Comparison of ENCODE assay signal across 1 cellular context in the genomic region with DNA sequence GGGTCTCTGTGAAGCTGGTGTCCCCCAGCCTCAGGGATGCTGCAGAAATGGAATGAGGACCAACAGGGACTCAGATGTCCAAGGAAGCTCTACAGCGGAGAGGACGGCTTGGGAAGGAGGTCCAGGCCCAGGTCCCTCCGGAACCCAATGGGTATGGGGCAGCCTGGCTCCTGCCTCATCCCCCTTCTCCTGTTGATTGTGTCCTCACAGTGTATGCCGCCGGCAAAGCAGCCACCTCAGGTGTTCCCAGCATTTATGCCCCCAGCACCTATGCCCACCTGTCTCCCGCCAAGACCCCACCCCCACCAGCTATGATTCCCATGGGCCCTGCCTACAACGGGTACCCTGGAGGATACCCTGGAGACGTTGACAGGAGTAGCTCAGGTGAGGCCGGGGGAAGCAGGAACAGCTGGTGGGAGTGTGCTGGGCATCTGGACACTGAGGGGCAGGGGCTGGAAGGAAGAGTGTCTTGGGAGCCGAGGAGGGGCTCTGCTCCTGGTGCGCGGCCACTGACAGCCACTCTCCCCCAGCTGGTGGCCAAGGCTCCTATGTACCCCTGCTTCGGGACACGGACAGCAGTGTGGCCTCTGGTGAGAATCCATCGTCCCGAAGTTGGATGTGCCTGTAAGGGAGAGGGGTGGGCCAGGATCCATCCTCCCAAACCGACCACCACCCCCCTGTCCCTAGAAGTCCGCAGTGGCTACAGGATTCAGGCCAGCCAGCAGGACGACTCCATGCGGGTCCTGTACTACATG.
A peak's percentile ranks its signal among the peaks of the same experiment; 100 is the strongest.
TF ChIP-seq lines count a peak whose summit lies in the region.

No MANE protein-coding gene starts in this region.

TF ChIP-seq in HEK293, 187 proteins besides CTCF, POLR2A, EP300 and RAD21:
- TF ChIP-seq, protein P1, sequence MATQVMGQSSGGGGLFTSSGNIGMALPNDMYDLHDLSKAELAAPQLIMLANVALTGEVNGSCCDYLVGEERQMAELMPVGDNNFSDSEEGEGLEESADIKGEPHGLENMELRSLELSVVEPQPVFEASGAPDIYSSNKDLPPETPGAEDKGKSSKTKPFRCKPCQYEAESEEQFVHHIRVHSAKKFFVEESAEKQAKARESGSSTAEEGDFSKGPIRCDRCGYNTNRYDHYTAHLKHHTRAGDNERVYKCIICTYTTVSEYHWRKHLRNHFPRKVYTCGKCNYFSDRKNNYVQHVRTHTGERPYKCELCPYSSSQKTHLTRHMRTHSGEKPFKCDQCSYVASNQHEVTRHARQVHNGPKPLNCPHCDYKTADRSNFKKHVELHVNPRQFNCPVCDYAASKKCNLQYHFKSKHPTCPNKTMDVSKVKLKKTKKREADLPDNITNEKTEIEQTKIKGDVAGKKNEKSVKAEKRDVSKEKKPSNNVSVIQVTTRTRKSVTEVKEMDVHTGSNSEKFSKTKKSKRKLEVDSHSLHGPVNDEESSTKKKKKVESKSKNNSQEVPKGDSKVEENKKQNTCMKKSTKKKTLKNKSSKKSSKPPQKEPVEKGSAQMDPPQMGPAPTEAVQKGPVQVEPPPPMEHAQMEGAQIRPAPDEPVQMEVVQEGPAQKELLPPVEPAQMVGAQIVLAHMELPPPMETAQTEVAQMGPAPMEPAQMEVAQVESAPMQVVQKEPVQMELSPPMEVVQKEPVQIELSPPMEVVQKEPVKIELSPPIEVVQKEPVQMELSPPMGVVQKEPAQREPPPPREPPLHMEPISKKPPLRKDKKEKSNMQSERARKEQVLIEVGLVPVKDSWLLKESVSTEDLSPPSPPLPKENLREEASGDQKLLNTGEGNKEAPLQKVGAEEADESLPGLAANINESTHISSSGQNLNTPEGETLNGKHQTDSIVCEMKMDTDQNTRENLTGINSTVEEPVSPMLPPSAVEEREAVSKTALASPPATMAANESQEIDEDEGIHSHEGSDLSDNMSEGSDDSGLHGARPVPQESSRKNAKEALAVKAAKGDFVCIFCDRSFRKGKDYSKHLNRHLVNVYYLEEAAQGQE (tag by site-specific recombination; IDR thresholded peaks at IDR 0.05), result peak; percentile 49; the same call in 1 of the 2 replicates
- 0 out of 2 replicates have a peak, but pooled peaks have one; percentile 13 for TF ChIP-seq SCRT1 (tag by site-specific recombination; IDR thresholded peaks at IDR 0.05; ENCODE audit: borderline replicate concordance)
- TF ChIP-seq SCRT2 (tag by site-specific recombination; IDR thresholded peaks at IDR 0.05), result peak; percentile 81
- TF ChIP-seq, protein P2, sequence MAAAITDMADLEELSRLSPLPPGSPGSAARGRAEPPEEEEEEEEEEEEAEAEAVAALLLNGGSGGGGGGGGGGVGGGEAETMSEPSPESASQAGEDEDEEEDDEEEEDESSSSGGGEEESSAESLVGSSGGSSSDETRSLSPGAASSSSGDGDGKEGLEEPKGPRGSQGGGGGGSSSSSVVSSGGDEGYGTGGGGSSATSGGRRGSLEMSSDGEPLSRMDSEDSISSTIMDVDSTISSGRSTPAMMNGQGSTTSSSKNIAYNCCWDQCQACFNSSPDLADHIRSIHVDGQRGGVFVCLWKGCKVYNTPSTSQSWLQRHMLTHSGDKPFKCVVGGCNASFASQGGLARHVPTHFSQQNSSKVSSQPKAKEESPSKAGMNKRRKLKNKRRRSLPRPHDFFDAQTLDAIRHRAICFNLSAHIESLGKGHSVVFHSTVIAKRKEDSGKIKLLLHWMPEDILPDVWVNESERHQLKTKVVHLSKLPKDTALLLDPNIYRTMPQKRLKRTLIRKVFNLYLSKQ (tag by site-specific recombination; IDR thresholded peaks at IDR 0.05; ENCODE audit: borderline replicate concordance), result no peak
- TF ChIP-seq ZNF423 (tag by site-specific recombination; IDR thresholded peaks at IDR 0.05), result no peak
- no peak for TF ChIP-seq RBAK (tag by site-specific recombination; IDR thresholded peaks at IDR 0.05)
- no peak for TF ChIP-seq ZNF561 (tag by site-specific recombination; IDR thresholded peaks at IDR 0.05; ENCODE audit: borderline replicate concordance)
- 0 out of 2 replicates have a peak, but pooled peaks have one; percentile 41 for TF ChIP-seq ZNF677 (tag by site-specific recombination; IDR thresholded peaks at IDR 0.05)
- TF ChIP-seq, protein P3, sequence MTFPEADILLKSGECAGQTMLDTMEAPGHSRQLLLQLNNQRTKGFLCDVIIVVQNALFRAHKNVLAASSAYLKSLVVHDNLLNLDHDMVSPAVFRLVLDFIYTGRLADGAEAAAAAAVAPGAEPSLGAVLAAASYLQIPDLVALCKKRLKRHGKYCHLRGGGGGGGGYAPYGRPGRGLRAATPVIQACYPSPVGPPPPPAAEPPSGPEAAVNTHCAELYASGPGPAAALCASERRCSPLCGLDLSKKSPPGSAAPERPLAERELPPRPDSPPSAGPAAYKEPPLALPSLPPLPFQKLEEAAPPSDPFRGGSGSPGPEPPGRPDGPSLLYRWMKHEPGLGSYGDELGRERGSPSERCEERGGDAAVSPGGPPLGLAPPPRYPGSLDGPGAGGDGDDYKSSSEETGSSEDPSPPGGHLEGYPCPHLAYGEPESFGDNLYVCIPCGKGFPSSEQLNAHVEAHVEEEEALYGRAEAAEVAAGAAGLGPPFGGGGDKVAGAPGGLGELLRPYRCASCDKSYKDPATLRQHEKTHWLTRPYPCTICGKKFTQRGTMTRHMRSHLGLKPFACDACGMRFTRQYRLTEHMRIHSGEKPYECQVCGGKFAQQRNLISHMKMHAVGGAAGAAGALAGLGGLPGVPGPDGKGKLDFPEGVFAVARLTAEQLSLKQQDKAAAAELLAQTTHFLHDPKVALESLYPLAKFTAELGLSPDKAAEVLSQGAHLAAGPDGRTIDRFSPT (tag by site-specific recombination; IDR thresholded peaks at IDR 0.05), result peak; percentile 63
- TF ChIP-seq, protein P4, sequence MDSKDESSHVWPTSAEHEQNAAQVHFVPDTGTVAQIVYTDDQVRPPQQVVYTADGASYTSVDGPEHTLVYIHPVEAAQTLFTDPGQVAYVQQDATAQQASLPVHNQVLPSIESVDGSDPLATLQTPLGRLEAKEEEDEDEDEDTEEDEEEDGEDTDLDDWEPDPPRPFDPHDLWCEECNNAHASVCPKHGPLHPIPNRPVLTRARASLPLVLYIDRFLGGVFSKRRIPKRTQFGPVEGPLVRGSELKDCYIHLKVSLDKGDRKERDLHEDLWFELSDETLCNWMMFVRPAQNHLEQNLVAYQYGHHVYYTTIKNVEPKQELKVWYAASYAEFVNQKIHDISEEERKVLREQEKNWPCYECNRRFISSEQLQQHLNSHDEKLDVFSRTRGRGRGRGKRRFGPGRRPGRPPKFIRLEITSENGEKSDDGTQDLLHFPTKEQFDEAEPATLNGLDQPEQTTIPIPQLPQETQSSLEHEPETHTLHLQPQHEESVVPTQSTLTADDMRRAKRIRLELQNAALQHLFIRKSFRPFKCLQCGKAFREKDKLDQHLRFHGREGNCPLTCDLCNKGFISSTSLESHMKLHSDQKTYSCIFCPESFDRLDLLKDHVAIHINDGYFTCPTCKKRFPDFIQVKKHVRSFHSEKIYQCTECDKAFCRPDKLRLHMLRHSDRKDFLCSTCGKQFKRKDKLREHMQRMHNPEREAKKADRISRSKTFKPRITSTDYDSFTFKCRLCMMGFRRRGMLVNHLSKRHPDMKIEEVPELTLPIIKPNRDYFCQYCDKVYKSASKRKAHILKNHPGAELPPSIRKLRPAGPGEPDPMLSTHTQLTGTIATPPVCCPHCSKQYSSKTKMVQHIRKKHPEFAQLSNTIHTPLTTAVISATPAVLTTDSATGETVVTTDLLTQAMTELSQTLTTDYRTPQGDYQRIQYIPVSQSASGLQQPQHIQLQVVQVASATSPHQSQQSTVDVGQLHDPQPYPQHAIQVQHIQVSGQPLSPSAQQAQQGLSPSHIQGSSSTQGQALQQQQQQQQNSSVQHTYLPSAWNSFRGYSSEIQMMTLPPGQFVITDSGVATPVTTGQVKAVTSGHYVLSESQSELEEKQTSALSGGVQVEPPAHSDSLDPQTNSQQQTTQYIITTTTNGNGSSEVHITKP (tag by site-specific recombination; IDR thresholded peaks at IDR 0.05), result no peak
- TF ChIP-seq ZNF324 (tag by site-specific recombination; IDR thresholded peaks at IDR 0.05), result no peak
- TF ChIP-seq HOXC10 (CRISPR knock-in tag; IDR thresholded peaks at IDR 0.05), result no peak
- no peak for TF ChIP-seq ZNF585B (tag by site-specific recombination; IDR thresholded peaks at IDR 0.05)
- TF ChIP-seq, protein P5, sequence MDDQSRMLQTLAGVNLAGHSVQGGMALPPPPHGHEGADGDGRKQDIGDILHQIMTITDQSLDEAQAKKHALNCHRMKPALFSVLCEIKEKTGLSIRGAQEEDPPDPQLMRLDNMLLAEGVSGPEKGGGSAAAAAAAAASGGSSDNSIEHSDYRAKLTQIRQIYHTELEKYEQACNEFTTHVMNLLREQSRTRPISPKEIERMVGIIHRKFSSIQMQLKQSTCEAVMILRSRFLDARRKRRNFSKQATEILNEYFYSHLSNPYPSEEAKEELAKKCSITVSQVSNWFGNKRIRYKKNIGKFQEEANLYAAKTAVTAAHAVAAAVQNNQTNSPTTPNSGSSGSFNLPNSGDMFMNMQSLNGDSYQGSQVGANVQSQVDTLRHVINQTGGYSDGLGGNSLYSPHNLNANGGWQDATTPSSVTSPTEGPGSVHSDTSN (CRISPR knock-in tag; IDR thresholded peaks at IDR 0.05), result peak; percentile 48
- 0 out of 2 replicates have a peak, but pooled peaks have one; percentile 13 for TF ChIP-seq ZNF302 (tag by site-specific recombination; IDR thresholded peaks at IDR 0.05; ENCODE audit: low read depth)
- peak; percentile 17; the same call in 1 of the 2 replicates for TF ChIP-seq ZNF394 (tag by site-specific recombination; IDR thresholded peaks at IDR 0.05; ENCODE audit: borderline replicate concordance)
- TF ChIP-seq, protein P6, sequence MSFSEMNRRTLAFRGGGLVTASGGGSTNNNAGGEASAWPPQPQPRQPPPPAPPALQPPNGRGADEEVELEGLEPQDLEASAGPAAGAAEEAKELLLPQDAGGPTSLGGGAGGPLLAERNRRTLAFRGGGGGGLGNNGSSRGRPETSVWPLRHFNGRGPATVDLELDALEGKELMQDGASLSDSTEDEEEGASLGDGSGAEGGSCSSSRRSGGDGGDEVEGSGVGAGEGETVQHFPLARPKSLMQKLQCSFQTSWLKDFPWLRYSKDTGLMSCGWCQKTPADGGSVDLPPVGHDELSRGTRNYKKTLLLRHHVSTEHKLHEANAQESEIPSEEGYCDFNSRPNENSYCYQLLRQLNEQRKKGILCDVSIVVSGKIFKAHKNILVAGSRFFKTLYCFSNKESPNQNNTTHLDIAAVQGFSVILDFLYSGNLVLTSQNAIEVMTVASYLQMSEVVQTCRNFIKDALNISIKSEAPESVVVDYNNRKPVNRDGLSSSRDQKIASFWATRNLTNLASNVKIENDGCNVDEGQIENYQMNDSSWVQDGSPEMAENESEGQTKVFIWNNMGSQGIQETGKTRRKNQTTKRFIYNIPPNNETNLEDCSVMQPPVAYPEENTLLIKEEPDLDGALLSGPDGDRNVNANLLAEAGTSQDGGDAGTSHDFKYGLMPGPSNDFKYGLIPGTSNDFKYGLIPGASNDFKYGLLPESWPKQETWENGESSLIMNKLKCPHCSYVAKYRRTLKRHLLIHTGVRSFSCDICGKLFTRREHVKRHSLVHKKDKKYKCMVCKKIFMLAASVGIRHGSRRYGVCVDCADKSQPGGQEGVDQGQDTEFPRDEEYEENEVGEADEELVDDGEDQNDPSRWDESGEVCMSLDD (tag by site-specific recombination; IDR thresholded peaks at IDR 0.05), result no peak; the same call in none of the 2 replicates
